1 cellular context compared by ENCODE assay signal in genomic region chr2:239253705-239254104, GRCh38.
TF ChIP-seq lines count a peak whose summit lies in the region.

No MANE protein-coding gene starts in this region.

TF ChIP-seq in SK-N-SH, 30 proteins besides CTCF, POLR2A, EP300 and RAD21 (continued from another document):
- TF ChIP-seq IRF3 (IDR thresholded peaks at IDR 0.05; ENCODE audit: low read depth, low read length) (no peak), USF1 (IDR thresholded peaks at IDR 0.05; ENCODE audit: borderline replicate concordance, low read depth) (no peak), FOXM1 (IDR thresholded peaks at IDR 0.05; ENCODE audit: low read depth) (no peak), SIN3A (IDR thresholded peaks at IDR 0.05; ENCODE audit: borderline replicate concordance, low read depth, low read length) (no peak), RCOR1 (IDR thresholded peaks at IDR 0.05; ENCODE audit: low read length) (no peak), TEAD4 (IDR thresholded peaks at IDR 0.05; ENCODE audit: borderline replicate concordance, insufficient read depth) (no peak)
